In the genomic region with DNA sequence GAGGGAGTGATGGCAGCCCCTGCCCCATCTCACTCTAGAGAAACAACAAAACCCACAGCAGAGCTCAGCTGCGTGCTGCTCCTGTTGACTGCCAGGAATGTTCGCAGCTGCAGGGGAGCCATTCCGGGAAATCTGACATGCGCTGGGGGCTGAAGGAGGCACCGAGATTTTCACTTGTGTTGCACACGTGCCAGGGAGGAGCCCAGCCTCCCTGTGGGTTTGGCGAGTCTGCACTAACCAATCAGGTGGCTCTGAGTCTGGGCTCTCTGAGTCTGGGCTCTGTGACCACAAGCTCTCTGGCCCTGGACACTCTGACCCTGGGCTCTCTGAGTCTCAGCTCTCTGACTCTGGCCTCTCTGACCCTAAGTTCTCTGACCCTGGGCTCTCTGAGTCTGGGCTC, we compare ENCODE assay signal across 19 cellular contexts. TPM values are rescaled to one million over a fixed set of nuclear protein-coding genes. Genes with fewer than 3 reads are reported as not detected.
DNase-seq lines count a peak whose midpoint lies in the region; ATAC-seq and TF ChIP-seq lines count a peak whose summit lies in the region.
"Had no signal": no experiment of that assay in that cellular context is flagged by ENCODE, and none has a peak within 500 bp of the region (broad histone marks: within the 10 kb centered on the region; RNA-seq: fewer than 3 reads in every experiment).

No MANE protein-coding gene starts in this region.

- TF ChIP-seq CTCF in cardiac muscle cell (IDR thresholded peaks at IDR 0.05; ENCODE audit: low read depth, low read length) (no peak), adrenal gland (IDR thresholded peaks at IDR 0.05) (no peak), WERI-Rb-1 (IDR thresholded peaks at IDR 0.05; ENCODE audit: low read depth, low read length) (no peak)

- H3K4me3 ChIP-seq in cardiac muscle cell (no peak overlapping the region), adrenal gland (no peak overlapping the region), WERI-Rb-1 (ENCODE audit: low read depth, low read length) (no peak overlapping the region)
- H3K4me3 ChIP-seq: thyroid gland had no signal

- 33 to 41% (median 40%) methylated on average over 2 to 7 of the region's 7 CpGs for WGBS in adrenal gland, 4 donors

- intact Hi-C loops in Right ventricle myocardium superior (cut with DNase I) (no loop called here), adrenal gland (cut with DNase I) (no loop called here)

- H3K27ac ChIP-seq in cardiac muscle cell (no peak overlapping the region), adrenal gland (no peak overlapping the region), WERI-Rb-1 (no peak overlapping the region)
- H3K27ac ChIP-seq: thyroid gland had no signal

- H3K36me3 ChIP-seq in cardiac muscle cell = no peaks in the 10 kb centered on the region
- no peaks in the 10 kb centered on the region for H3K36me3 ChIP-seq in adrenal gland (replicated peaks in 1 of 2)
- H3K36me3 ChIP-seq in WERI-Rb-1 = no peaks in the 10 kb centered on the region
- H3K36me3 ChIP-seq: thyroid gland had no signal

- TF ChIP-seq POLR2A in adrenal gland (IDR thresholded peaks at IDR 0.05) = no peak

- H3K27me3 ChIP-seq in cardiac muscle cell = no peaks in the 10 kb centered on the region
- no peaks in the 10 kb centered on the region for H3K27me3 ChIP-seq in adrenal gland
- H3K27me3 ChIP-seq in WERI-Rb-1 (ENCODE audit: insufficient read depth, low read depth, severe bottlenecking) = peaks cover 15% of the 10 kb centered on the region
- H3K27me3 ChIP-seq: thyroid gland had no signal

- DNase-seq in cardiac muscle cell (ENCODE audit: low read depth in 1 of 2, low spot score in 1 of 2) = peak; percentile 44 to 76
- no peak for DNase-seq in Right ventricle myocardium superior
- DNase-seq in astrocyte of the hippocampus (ENCODE audit: low read depth, low spot score) = peak; percentile 82
- DNase-seq in left kidney (ENCODE audit: low read depth, low spot score) = peak; percentile 84
- DNase-seq in adrenal gland = no peak
- no peak for DNase-seq in activated CD4-positive, alpha-beta T cell treated with anti-CD3 and anti-CD28 coated beads for 48 hours
- DNase-seq in WERI-Rb-1 = no peak
- DNase-seq in NCI-H1694 (lab: John Stamatoyannopoulos, UW) = no peak
- DNase-seq: activated CD4-positive, alpha-beta T cell treated with anti-CD3 and anti-CD28 coated beads, Interleukin-2, amount 10 ng/mL, durations not matched to agents 7 days and 5 days; activated naive CD8-positive, alpha-beta T cell treated with anti-CD3 and anti-CD28 coated beads, Interleukin-2, amount 10 ng/mL, durations not matched to agents 7 days and 5 days; activated T-cell treated with anti-CD3 and anti-CD28 coated beads, Interleukin-2, amount 50 U/mL, for 48 hours; CD8-positive, alpha-beta memory T cell; cerebellar nuclear complex; NCI-H1436; NCI-H446; occipital lobe; thyroid gland had no signal

- ATAC-seq in Right ventricle myocardium superior (ENCODE audit: poor library complexity) = no peak

- H3K4me1 ChIP-seq in cardiac muscle cell (ENCODE audit: low read depth) = peaks cover 19% of the 10 kb centered on the region
- H3K4me1 ChIP-seq in adrenal gland (replicated peaks in 1 of 2) = no peaks in the 10 kb centered on the region
- H3K4me1 ChIP-seq: thyroid gland had no signal

- no peaks in the 10 kb centered on the region for H3K9me3 ChIP-seq in cardiac muscle cell (ENCODE audit: low read depth)
- H3K9me3 ChIP-seq in adrenal gland (replicated peaks in 1 of 3) = no peaks in the 10 kb centered on the region
- no peaks in the 10 kb centered on the region for H3K9me3 ChIP-seq in WERI-Rb-1 (ENCODE audit: severe bottlenecking)
- H3K9me3 ChIP-seq: thyroid gland had no signal

RNA-seq across cellular contexts. Expression of a gene that starts 10.5 kb away (rescaled TPM):
- total RNA-seq in cardiac muscle cell (0.77 TPM in 1 of 2 replicates, not detected in the other), Right ventricle myocardium superior (not detected), adrenal gland (not detected)
- polyA plus RNA-seq in cardiac muscle cell (not detected in 2 replicates), adrenal gland (not detected)
- total RNA-seq: activated CD4-positive, alpha-beta T cell treated with anti-CD3 and anti-CD28 coated beads, Interleukin-2, amount 10 ng/mL, durations not matched to agents 7 days and 5 days; activated naive CD8-positive, alpha-beta T cell treated with anti-CD3 and anti-CD28 coated beads, Interleukin-2, amount 10 ng/mL, durations not matched to agents 7 days and 5 days; CD8-positive, alpha-beta memory T cell; mesenteric fat pad; occipital lobe; skeletal muscle tissue; thyroid gland had no signal
- polyA plus RNA-seq: CD8-positive, alpha-beta memory T cell had no signal

RNA-seq across cellular contexts. Expression of a gene that starts 33.6 kb away (rescaled TPM):
- total RNA-seq in cardiac muscle cell = not detected in 2 replicates
- polyA plus RNA-seq in cardiac muscle cell = not detected in 2 replicates
- total RNA-seq in Right ventricle myocardium superior = not detected
- not detected for total RNA-seq in adrenal gland
- polyA plus RNA-seq in adrenal gland = not detected
- total RNA-seq: activated CD4-positive, alpha-beta T cell treated with anti-CD3 and anti-CD28 coated beads, Interleukin-2, amount 10 ng/mL, durations not matched to agents 7 days and 5 days; activated naive CD8-positive, alpha-beta T cell treated with anti-CD3 and anti-CD28 coated beads, Interleukin-2, amount 10 ng/mL, durations not matched to agents 7 days and 5 days; CD8-positive, alpha-beta memory T cell; mesenteric fat pad; occipital lobe; thyroid gland had no signal
- polyA plus RNA-seq: CD8-positive, alpha-beta memory T cell had no signal

Comparison
In these comparisons a context has a peak if more than half of its experiments do, and no peak if none do; other contexts are left out.
1. DNase-seq: peak in cardiac muscle cell (2 of 2), astrocyte of the hippocampus (single experiment) and left kidney (single experiment); none in Right ventricle myocardium superior (single experiment), adrenal gland (0 of 7), activated CD4-positive, alpha-beta T cell treated with anti-CD3 and anti-CD28 coated beads for 48 hours (single experiment), WERI-Rb-1 (single experiment) and NCI-H1694 (single experiment).